Comparison of ENCODE assay signal across 8 cellular contexts in the genomic region with DNA sequence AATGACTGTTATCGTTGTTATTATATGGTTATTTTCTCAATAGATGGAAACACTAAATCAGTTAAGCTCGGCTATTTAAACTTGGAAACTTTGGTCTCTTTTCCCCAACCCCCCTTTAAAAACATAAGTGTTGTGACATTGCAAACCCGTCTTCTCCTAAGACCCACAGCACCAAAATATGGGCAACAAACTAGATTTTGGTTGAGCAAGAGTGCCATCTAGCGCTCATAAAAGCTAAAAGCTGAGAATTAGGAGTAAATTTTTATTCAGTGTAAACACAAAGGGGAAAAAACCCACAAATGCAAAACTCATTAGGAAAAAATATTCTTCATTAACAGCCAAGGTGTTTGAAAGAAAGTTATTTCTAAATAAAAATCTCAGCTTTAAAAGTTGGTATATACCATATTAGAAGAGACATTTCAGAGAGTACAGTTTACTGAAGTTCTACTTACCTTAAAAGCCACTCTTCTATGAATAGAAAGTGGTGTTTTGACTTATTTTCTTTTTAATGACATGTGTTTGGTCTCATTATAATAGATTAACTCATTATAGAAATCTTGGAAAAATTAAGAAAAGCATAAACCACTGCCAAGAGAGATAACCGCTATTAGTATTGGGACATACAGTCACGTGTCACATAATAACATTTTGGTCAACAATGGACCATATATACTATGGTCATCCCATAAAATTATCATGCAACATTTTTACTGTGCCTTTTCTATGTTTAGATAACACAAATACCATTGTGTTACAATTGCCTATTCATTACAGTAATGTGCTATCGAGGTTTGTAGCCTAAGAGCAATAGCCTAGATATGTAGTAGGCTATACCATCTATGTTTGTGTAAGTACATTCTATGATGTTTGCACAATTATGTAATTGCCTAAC. TPM values are rescaled to one million over a fixed set of nuclear protein-coding genes. Genes with fewer than 3 reads are reported as not detected.
DNase-seq lines count a peak whose midpoint lies in the region; ATAC-seq and TF ChIP-seq lines count a peak whose summit lies in the region.

No MANE protein-coding gene starts in this region.

- TF ChIP-seq CTCF in RWPE1 (conservative IDR thresholded peaks at IDR 0.05; ENCODE audit: low read depth) (peak; percentile 66), astrocyte of the cerebellum (IDR thresholded peaks at IDR 0.05; ENCODE audit: low read depth, low read length, missing control alignments) (peak; percentile 50)

- no peak overlapping the region for H3K27ac ChIP-seq in RWPE1

- POLR2A ChIA-PET in RWPE1 (lab: Yijun Ruan, JAX; ENCODE audit: low non-redundant PET), result no interaction called here

- ATAC-seq in GM21576 (IDR thresholded peaks at IDR 0.05; ENCODE audit: unreplicated experiment) (no peak), HG03354 (IDR thresholded peaks at IDR 0.05; ENCODE audit: poor library complexity, severe bottlenecking, unreplicated experiment) (no peak)

- no peak overlapping the region for H3K4me3 ChIP-seq in astrocyte of the cerebellum (ENCODE audit: low read depth, low read length)

- in situ Hi-C loops in astrocyte of the cerebellum (cut with HindIII; ENCODE audit: low sequenced_read_pairs), result no loop called here

- DNase-seq in ELF-1 (ENCODE audit: low read depth, low spot score) (peak; percentile 56), M059J (ENCODE audit: low read depth) (peak; percentile 70), RWPE1 (ENCODE audit: low spot score) (peak; percentile 40), astrocyte of the cerebellum (ENCODE audit: low read depth) (peak; percentile 72), iPS DF 19.7 (ENCODE audit: low read depth, low spot score) (peak; percentile 33)
- DNase-seq in stimulated activated CD4-positive, alpha-beta T cell treated with anti-CD3 and anti-CD28 coated beads, Interleukin-1b, Interleukin-23, amount 100 ng/mL, for 48 hours, result peak; percentile 13

- CTCF ChIA-PET in RWPE1 (lab: Yijun Ruan, JAX), result interaction anchor here (0.5 to 1.9 kb wide), 14 partner anchors 9 to 1816 kb away, joined by 3 to 11 read pairs (median 4); a partner anchor contains a TSS

RNA-seq across cellular contexts. Expression of a gene that starts 21.1 kb away (rescaled TPM):
- 4.9 and 9.2 TPM in 2 replicates for total RNA-seq in M059J (2014; rRNA removed; shearing (Covaris generic))

RNA-seq across cellular contexts. Expression of a gene that starts 21.7 kb away (rescaled TPM):
- 51.2 and 51.3 TPM in 2 replicates for total RNA-seq in M059J (2014; rRNA removed; shearing (Covaris generic))

Comparison
In these comparisons a context has a peak if more than half of its experiments do, and no peak if none do; other contexts are left out.
1. DNase-seq: peak in every context shown above with its lines; median percentile 72 in astrocyte of the cerebellum; 70 in M059J; 56 in ELF-1; 40 in RWPE1; 33 in iPS DF 19.7; 13 in stimulated activated CD4-positive, alpha-beta T cell treated with anti-CD3 and anti-CD28 coated beads, Interleukin-1b, Interleukin-23, amount 100 ng/mL, for 48 hours.